ENCODE assay signal across 16 cellular contexts in the genomic region with DNA sequence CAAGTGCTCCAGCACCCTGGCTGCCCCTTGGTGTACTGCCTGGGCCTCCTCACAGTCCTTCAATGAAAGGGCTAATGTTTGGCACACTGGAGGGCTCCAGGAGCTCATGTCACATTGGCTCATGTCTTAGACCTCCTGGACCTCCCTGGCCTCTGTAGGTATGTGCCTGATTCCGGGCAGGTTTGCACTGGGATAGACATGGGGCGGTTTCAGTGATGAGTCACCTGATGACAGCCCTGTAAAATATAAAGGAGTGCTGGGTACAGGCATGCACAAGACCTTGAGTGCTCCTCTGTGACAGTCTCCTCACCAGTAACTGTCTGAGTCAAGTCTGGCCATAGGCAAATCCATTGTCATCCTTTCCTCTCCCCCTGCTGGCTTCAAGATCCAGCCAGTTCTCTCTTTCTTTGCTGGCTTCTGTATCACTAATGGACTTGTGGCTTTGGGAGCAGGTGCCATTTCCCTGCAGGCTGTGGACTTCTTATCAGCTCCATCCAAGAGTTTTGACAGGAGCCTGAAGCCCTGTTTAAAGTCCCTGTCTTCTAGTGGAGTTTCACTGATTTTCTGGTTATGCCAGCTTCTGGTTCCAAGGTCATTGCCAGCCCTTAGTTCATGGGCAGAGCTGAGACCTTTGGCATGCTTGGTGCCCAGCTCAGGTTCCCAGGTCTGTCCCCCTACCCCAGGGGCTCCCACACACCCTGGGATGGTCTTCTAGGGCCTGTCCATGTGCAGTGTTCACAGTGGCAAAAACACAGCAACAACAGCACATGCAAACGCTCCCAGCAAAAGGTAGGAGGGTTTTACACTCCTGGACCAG. TPM values are rescaled to one million over a fixed set of nuclear protein-coding genes. Genes with fewer than 3 reads are reported as not detected.
DNase-seq lines count a peak whose midpoint lies in the region; ATAC-seq, FAIRE-seq and TF ChIP-seq lines count a peak whose summit lies in the region.
"Had no signal": no experiment of that assay in that cellular context is flagged by ENCODE, and none has a peak within 500 bp of the region (broad histone marks: within the 10 kb centered on the region; RNA-seq: fewer than 3 reads in every experiment).

No MANE protein-coding gene starts in this region.

- H3K14ac ChIP-seq in H1 (ENCODE audit: insufficient read length): no peak overlapping the region

- POLR2A ChIA-PET in PC-9 (lab: Charles Lee; ENCODE audit: unreplicated experiment) (interaction anchor here (0.6 to 1.4 kb wide), 4 partner anchors 9 to 298 kb away, joined by 4 to 9 read pairs (median 7); no protein-coding TSS in a partner anchor), H1 (lab: Charles Lee; ENCODE audit: partially characterized antibody) (no interaction called here)

- no peaks in the 10 kb centered on the region for H3K9me2 ChIP-seq in PC-9 (ENCODE audit: insufficient read depth)

- H2BK15ac ChIP-seq in H1 (ENCODE audit: low read length): no peak overlapping the region

- 0 out of 2 replicates have a peak overlapping the region, but pooled peaks have one; percentile 24 for H2AK5ac ChIP-seq in H1 (ENCODE audit: low read depth, low read length)

- no peak overlapping the region for H3K27ac Mint-ChIP-seq in activated naive CD8-positive, alpha-beta T cell treated with anti-CD3 and anti-CD28 coated beads for 36 hours
- H3K27ac Mint-ChIP-seq: IgD-negative memory B cell; immature natural killer cell; natural killer cell treated with Interleukin-12 subunit alpha and Interleukin-12 subunit beta and Interleukin-15 and Interleukin-18, amount 100 ng/mL, for 72 hours had no signal

- WGBS in H1 (ENCODE audit: extremely low coverage in 1 of 2, insufficient coverage in 1 of 2, insufficient read length in 1 of 2, insufficient replicate concordance in 2 of 2, low coverage in 1 of 2, low lambda C conversion rate in 2 of 2, missing lambda C conversion rate in 1 of 2), 2 experiments: 82% methylated on average over 3 of the region's 3 CpGs; no CpG with 5 or more reads in 1 of the 2 experiments
- 91 to 95% (median 92%) methylated on average over 3 of the region's 3 CpGs for WGBS in psoas muscle, 3 donors
- 89 to 96% (median 93%) methylated on average over 1 to 3 of the region's 3 CpGs for WGBS in heart left ventricle, 4 donors

- CTCF ChIA-PET in PC-9 (lab: Charles Lee): interaction anchor here (0.5 to 2.6 kb wide), 4 partner anchors 9 to 366 kb away, joined by 3 to 16 read pairs (median 4); no protein-coding TSS in a partner anchor
- CTCF ChIA-PET in H1 (lab: Charles Lee; ENCODE audit: partially characterized antibody): interaction anchor here (0.8 to 14.5 kb wide), 8 partner anchors 11 to 110 kb away, joined by 3 to 451 read pairs (median 4); no protein-coding TSS in a partner anchor

- H4K20me1 ChIP-seq in PC-9 (ENCODE audit: insufficient read depth) (no peaks in the 10 kb centered on the region), H1 (replicated peaks in 1 of 2; ENCODE audit: control insufficient read depth in 1 of 2, insufficient read depth in 2 of 2, low read length in 2 of 2) (no peaks in the 10 kb centered on the region)
- H4K20me1 ChIP-seq: BLaER1 had no signal

- ATAC-seq in psoas muscle (peak; percentile 50 to 74 (median 62)), heart left ventricle (no peak), GM18909 (IDR thresholded peaks at IDR 0.05; ENCODE audit: poor library complexity, unreplicated experiment) (no peak)
- ATAC-seq: activated T-cell treated with anti-CD3 and anti-CD28 coated beads, Interleukin-2, amount 50 U/mL, for 4 hours; natural killer cell treated with Interleukin-12 subunit alpha and Interleukin-12 subunit beta and Interleukin-15 and Interleukin-18, amount 100 ng/mL, for 72 hours had no signal

- 0 out of 2 replicates have a peak, but pooled peaks have one; percentile 18 for TF ChIP-seq CTCF in PC-9 (conservative IDR thresholded peaks at IDR 0.05)
- TF ChIP-seq CTCF in H1 (IDR thresholded peaks at IDR 0.05; ENCODE audit: control extremely low read depth in 1 of 3, insufficient read depth in 1 of 3, low read depth in 1 of 3, low read length in 3 of 3): no peak
- TF ChIP-seq CTCF in psoas muscle (IDR thresholded peaks at IDR 0.05): no peak
- no peak for TF ChIP-seq CTCF in heart left ventricle (IDR thresholded peaks at IDR 0.05)

- H3K79me2 ChIP-seq in PC-9 (ENCODE audit: low read depth): no peaks in the 10 kb centered on the region
- no peaks in the 10 kb centered on the region for H3K79me2 ChIP-seq in H1 (ENCODE audit: control insufficient read depth in 1 of 2, insufficient read depth in 2 of 2, low read length in 2 of 2)

- no peak for TF ChIP-seq EP300 in H1 (IDR thresholded peaks at IDR 0.05; ENCODE audit: borderline replicate concordance in 1 of 2, low read depth in 2 of 2, low read length in 2 of 2)

- peak; percentile 40 for DNase-seq in EL
- DNase-seq in PC-9: peak; percentile 83 to 99
- no peak for DNase-seq in H1 (ENCODE audit: low read depth in 1 of 2, low spot score in 2 of 2)
- peak in 1 of 2 donors; percentile 17 for DNase-seq in psoas muscle
- DNase-seq in heart left ventricle: no peak
- DNase-seq in activated naive CD8-positive, alpha-beta T cell treated with anti-CD3 and anti-CD28 coated beads for 36 hours: no peak
- DNase-seq in NCI-H187 treated with DMSO at 0.1 percent for 48 hours (lab: John Stamatoyannopoulos, UW): no peak
- DNase-seq: activated CD4-positive, CD25-positive, alpha-beta regulatory T cell; activated T-cell treated with anti-CD3 and anti-CD28 coated beads, Interleukin-2, amount 50 U/mL, for 4 hours; immature natural killer cell; NCI-H446; SHP77 treated with DMSO at 0.1 percent for 48 hours had no signal

- H3K4me1 ChIP-seq in PC-9 (replicated peaks; ENCODE audit: insufficient read depth) (peaks cover 100% of the 10 kb centered on the region), H1 (replicated peaks in 1 of 4; ENCODE audit: control insufficient read depth in 3 of 4, insufficient read depth in 4 of 4, low read length in 3 of 4) (peaks cover 4 to 12% (median 9%) of the 10 kb centered on the region in 4 experiments; a peak in 6 of 7 replicates), psoas muscle (no peaks in the 10 kb centered on the region), heart left ventricle (peaks cover 0 to 15% (median 0%) of the 10 kb centered on the region in 12 donors)

- no peaks in the 10 kb centered on the region for H3K36me3 Mint-ChIP-seq in activated naive CD8-positive, alpha-beta T cell treated with anti-CD3 and anti-CD28 coated beads for 36 hours
- H3K36me3 Mint-ChIP-seq: IgD-negative memory B cell; immature natural killer cell; natural killer cell treated with Interleukin-12 subunit alpha and Interleukin-12 subunit beta and Interleukin-15 and Interleukin-18, amount 100 ng/mL, for 72 hours had no signal

- no peak overlapping the region for H3K4ac ChIP-seq in H1 (replicated peaks; ENCODE audit: insufficient read length, low read depth, low read length)

- H3K79me1 ChIP-seq in H1 (ENCODE audit: low read depth, low read length): no peaks in the 10 kb centered on the region

- H3F3A ChIP-seq in PC-9 (ENCODE audit: insufficient read depth, low read depth): peaks cover 86% of the 10 kb centered on the region

- no peak overlapping the region; the same call in 1 of the 2 replicates for H4K8ac ChIP-seq in H1 (ENCODE audit: extremely low read depth, insufficient read depth, low read length)

- no peaks in the 10 kb centered on the region for H3K9me3 Mint-ChIP-seq in activated naive CD8-positive, alpha-beta T cell treated with anti-CD3 and anti-CD28 coated beads for 36 hours
- H3K9me3 Mint-ChIP-seq: activated T-cell treated with anti-CD3 and anti-CD28 coated beads, Interleukin-2, amount 50 U/mL, for 4 hours; IgD-negative memory B cell; immature natural killer cell; natural killer cell treated with Interleukin-12 subunit alpha and Interleukin-12 subunit beta and Interleukin-15 and Interleukin-18, amount 100 ng/mL, for 72 hours had no signal

- H3K27me3 ChIP-seq in PC-9 (ENCODE audit: insufficient read depth, low read depth): no peaks in the 10 kb centered on the region
- H3K27me3 ChIP-seq in H1 (replicated peaks in 1 of 4; ENCODE audit: control insufficient read depth in 3 of 4, extremely low read depth in 1 of 4, insufficient read depth in 3 of 4, low read length in 3 of 4): no peaks in the 10 kb centered on the region
- no peaks in the 10 kb centered on the region for H3K27me3 ChIP-seq in psoas muscle (ENCODE audit: insufficient read depth in 3 of 3, low read length in 2 of 3)
- no peaks in the 10 kb centered on the region for H3K27me3 ChIP-seq in heart left ventricle
- H3K27me3 ChIP-seq: BLaER1 had no signal

- no peak overlapping the region for H2BK20ac ChIP-seq in H1 (ENCODE audit: low read length)

- FAIRE-seq in H1 (lab: Jason Lieb, UNC): no peak

- no peak for TF ChIP-seq POLR2A in H1 (IDR thresholded peaks at IDR 0.05; ENCODE audit: control extremely low read depth in 1 of 2, low read depth in 2 of 2, low read length in 2 of 2)
- no peak for TF ChIP-seq POLR2A in heart left ventricle (IDR thresholded peaks at IDR 0.05)

- no peak overlapping the region for H4K91ac ChIP-seq in H1 (replicated peaks; ENCODE audit: insufficient read length, low read length)

- H3K18ac ChIP-seq in H1 (ENCODE audit: extremely low read depth, low read length): no peak overlapping the region

- peaks cover under 1% of the 10 kb centered on the region; the same call in 1 of the 2 replicates for H3K23me2 ChIP-seq in H1 (ENCODE audit: low read depth, low read length)

- no peak overlapping the region for H3K56ac ChIP-seq in H1 (replicated peaks; ENCODE audit: insufficient read length, low read depth, low read length)

- no peak overlapping the region for H3K23ac ChIP-seq in H1 (ENCODE audit: insufficient read length)

- no peaks in the 10 kb centered on the region for H3K9me3 ChIP-seq in PC-9 (ENCODE audit: insufficient read depth, low read depth)
- no peaks in the 10 kb centered on the region for H3K9me3 ChIP-seq in H1 (ENCODE audit: insufficient read depth in 2 of 2, low read depth in 1 of 2, low read length in 1 of 2)
- H3K9me3 ChIP-seq in psoas muscle: no peaks in the 10 kb centered on the region
- H3K9me3 ChIP-seq in heart left ventricle: no peaks in the 10 kb centered on the region
- H3K9me3 ChIP-seq: BLaER1 had no signal

- no peak overlapping the region for H2BK120ac ChIP-seq in H1 (replicated peaks; ENCODE audit: low read depth, low read length)

- H3K4me1 Mint-ChIP-seq in activated naive CD8-positive, alpha-beta T cell treated with anti-CD3 and anti-CD28 coated beads for 36 hours: no peaks in the 10 kb centered on the region
- H3K4me1 Mint-ChIP-seq: immature natural killer cell had no signal

- no peak overlapping the region for H2AFZ ChIP-seq in PC-9
- H2AFZ ChIP-seq in H1 (ENCODE audit: low read length): no peak overlapping the region

- intact Hi-C loops in PC-9 (cut with micrococcal nuclease; ENCODE audit: unreplicated experiment) (loop anchor here (1.0 to 2.0 kb wide), 2 partner anchors 77 to 93 kb away; a partner anchor contains a TSS), psoas muscle (cut with DNase I) (no loop called here), heart left ventricle (cut with DNase I) (no loop called here)

- no peak overlapping the region for H4K5ac ChIP-seq in H1 (ENCODE audit: insufficient read length, low read depth, low read length)

- H3K4me3 Mint-ChIP-seq in activated naive CD8-positive, alpha-beta T cell treated with anti-CD3 and anti-CD28 coated beads for 36 hours: no peak overlapping the region
- H3K4me3 Mint-ChIP-seq: activated T-cell treated with anti-CD3 and anti-CD28 coated beads, Interleukin-2, amount 50 U/mL, for 4 hours; IgD-negative memory B cell; immature natural killer cell; natural killer cell treated with Interleukin-12 subunit alpha and Interleukin-12 subunit beta and Interleukin-15 and Interleukin-18, amount 100 ng/mL, for 72 hours had no signal

- no peaks in the 10 kb centered on the region for H3K36me3 ChIP-seq in PC-9 (ENCODE audit: low read depth)
- H3K36me3 ChIP-seq in H1 (ENCODE audit: control insufficient read depth in 2 of 4, insufficient read depth in 4 of 4, low read length in 3 of 4): no peaks in the 10 kb centered on the region
- no peaks in the 10 kb centered on the region for H3K36me3 ChIP-seq in psoas muscle (ENCODE audit: insufficient read depth in 1 of 2, low read depth in 1 of 2)
- no peaks in the 10 kb centered on the region for H3K36me3 ChIP-seq in heart left ventricle
- H3K36me3 ChIP-seq: BLaER1 had no signal

- H3K4me2 ChIP-seq in PC-9 (peak overlapping the region; percentile 81), H1 (ENCODE audit: insufficient read depth in 1 of 2, low read depth in 2 of 2, low read length in 2 of 2) (no peak overlapping the region)
- H3K4me2 ChIP-seq: BLaER1 had no signal

- no peak overlapping the region for H2BK5ac ChIP-seq in H1 (ENCODE audit: low read depth, low read length)

- TF ChIP-seq RAD21 in H1 (IDR thresholded peaks at IDR 0.05 in 1 of 2, conservative IDR thresholded peaks at IDR 0.05 in 1 of 2; ENCODE audit: low read depth in 2 of 2, low read length in 2 of 2): no peak

- H3K4me3 ChIP-seq in PC-9 (peak overlapping the region; percentile 35; the same call in 1 of the 2 replicates), H1 (ENCODE audit: extremely low read depth in 1 of 4, insufficient read depth in 2 of 4, low read depth in 3 of 4, low read length in 4 of 4) (no peak overlapping the region), psoas muscle (no peak overlapping the region), heart left ventricle (no peak overlapping the region)
- H3K4me3 ChIP-seq: BLaER1 had no signal

- H3K27ac ChIP-seq in PC-9 (peak overlapping the region; percentile 99), H1 (ENCODE audit: low read depth, low read length) (no peak overlapping the region), psoas muscle (no peak overlapping the region), heart left ventricle (no peak overlapping the region)
- H3K27ac ChIP-seq: BLaER1 had no signal

- no peak overlapping the region for H3K9ac ChIP-seq in H1 (replicated peaks in 1 of 4; ENCODE audit: extremely low read depth in 1 of 4, low read depth in 3 of 4, low read length in 3 of 4)
- H3K9ac ChIP-seq: BLaER1 had no signal

- no peak overlapping the region for H2BK12ac ChIP-seq in H1 (ENCODE audit: low read depth, low read length)

- TSS peak; percentile 91 for BruUV-seq in PC-9 (replicated peaks; lab: Mats Ljungman, UMichigan)

- H3K27me3 Mint-ChIP-seq in activated naive CD8-positive, alpha-beta T cell treated with anti-CD3 and anti-CD28 coated beads for 36 hours: no peaks in the 10 kb centered on the region

RNA-seq across cellular contexts. Expression of a gene that starts 22.7 kb away (rescaled TPM):
- total RNA-seq in PC-9 (2021) (19.8 and 22.5 TPM in 2 replicates), psoas muscle (10 to 100 TPM; 18.7 to 90.9 (median 43.8) TPM), heart left ventricle (10 to 100 TPM; 10.2 to 28.3 (median 14.7) TPM)
- 1.0 and 1.2 TPM in 2 replicates for total RNA-seq in H1 (2021; fragmentation: NEBNext Ultra II Directional; extraction: Animal tissue kit (Norgen Biotek cat#: 25700))
- polyA plus RNA-seq in H1 (2011; rRNA removed) (1.5 and 2.6 TPM in 2 replicates), psoas muscle (10 to 100 TPM; 43.8 to 50.9 (median 44.9) TPM), heart left ventricle (10 to 100 TPM in 1 of 2 donors, 1 to 10 TPM in 1; 8.5 to 20.0 TPM)
- 1.4 TPM for polyA plus RNA-seq in H1 (2011; cell fraction: cytosol; rRNA removed)
- 1.6 TPM for polyA plus RNA-seq in H1 (2011; cell fraction: nucleus; rRNA removed)
- polyA plus RNA-seq in H1 (2012, experiment 1 of 2): 0.21 to 0.75 TPM (median 0.57 TPM) in 4 replicates
- polyA plus RNA-seq in H1 (2012, experiment 2 of 2): 0.63 TPM
- polyA plus RNA-seq in H1 (2013, experiment 1 of 2): 0.93 TPM
- 0.85 TPM for polyA plus RNA-seq in H1 (2013, experiment 2 of 2)
- 1.4 and 1.5 TPM in 2 replicates for polyA minus RNA-seq in H1 (2011; rRNA and poly(A)+ RNA removed)
- 0.66 TPM for polyA minus RNA-seq in H1 (2011; cell fraction: cytosol; rRNA and poly(A)+ RNA removed)
- 2.7 TPM for polyA minus RNA-seq in H1 (2011; cell fraction: nucleus; rRNA and poly(A)+ RNA removed)
- total RNA-seq in activated naive CD8-positive, alpha-beta T cell treated with anti-CD3 and anti-CD28 coated beads for 36 hours: not detected
- total RNA-seq: activated T-cell treated with anti-CD3 and anti-CD28 coated beads, Interleukin-2, amount 50 U/mL, for 4 hours had no signal

RNA-seq across cellular contexts. Expression of a gene that starts 53.3 kb away (rescaled TPM):
- total RNA-seq in PC-9 (2021): 20.5 and 22.6 TPM in 2 replicates
- total RNA-seq in H1 (2021; fragmentation: NEBNext Ultra II Directional; extraction: Animal tissue kit (Norgen Biotek cat#: 25700)): 7.8 and 9.2 TPM in 2 replicates
- polyA plus RNA-seq in H1 (2011; rRNA removed): 3.0 and 4.1 TPM in 2 replicates
- polyA plus RNA-seq in H1 (2011; cell fraction: cytosol; rRNA removed): 4.8 TPM
- 6.5 TPM for polyA plus RNA-seq in H1 (2011; cell fraction: nucleus; rRNA removed)
- 4.8 to 6.8 TPM (median 5.9 TPM) in 4 replicates for polyA plus RNA-seq in H1 (2012, experiment 1 of 2)
- 1.1 TPM for polyA plus RNA-seq in H1 (2012, experiment 2 of 2)
- 4.2 TPM for polyA plus RNA-seq in H1 (2013, experiment 1 of 2)
- polyA plus RNA-seq in H1 (2013, experiment 2 of 2): 4.0 TPM
- 4.0 and 6.5 TPM in 2 replicates for polyA minus RNA-seq in H1 (2011; rRNA and poly(A)+ RNA removed)
- 4.1 TPM for polyA minus RNA-seq in H1 (2011; cell fraction: cytosol; rRNA and poly(A)+ RNA removed)
- polyA minus RNA-seq in H1 (2011; cell fraction: nucleus; rRNA and poly(A)+ RNA removed): 8.1 TPM
- 10 to 100 TPM in 3 of 4 donors, 1 to 10 TPM in 1; 9.7 to 18.5 (median 15.1) TPM for total RNA-seq in psoas muscle
- 1 to 10 TPM; 5.7 to 9.6 (median 8.0) TPM for polyA plus RNA-seq in psoas muscle
- total RNA-seq in heart left ventricle: 10 to 100 TPM; 15.3 to 61.1 (median 40.3) TPM
- polyA plus RNA-seq in heart left ventricle: 10 to 100 TPM in 1 of 2 donors, 1 to 10 TPM in 1; 9.9 to 23.8 TPM
- total RNA-seq in activated naive CD8-positive, alpha-beta T cell treated with anti-CD3 and anti-CD28 coated beads for 36 hours: 10 to 100 TPM; 19.9 to 22.6 TPM

Comparison
In these comparisons a context has a peak if more than half of its experiments do, and no peak if none do; other contexts are left out.
1. DNase-seq: peak in EL (single experiment) and PC-9 (2 of 2); none in H1 (0 of 2), heart left ventricle (0 of 5), activated naive CD8-positive, alpha-beta T cell treated with anti-CD3 and anti-CD28 coated beads for 36 hours (single experiment) and NCI-H187 treated with DMSO at 0.1 percent for 48 hours (single experiment).
2. ATAC-seq: peak in psoas muscle (4 of 4); none in heart left ventricle (0 of 4) and GM18909 (single experiment).